ENCODE assay signal across 29 cellular contexts in the genomic region with DNA sequence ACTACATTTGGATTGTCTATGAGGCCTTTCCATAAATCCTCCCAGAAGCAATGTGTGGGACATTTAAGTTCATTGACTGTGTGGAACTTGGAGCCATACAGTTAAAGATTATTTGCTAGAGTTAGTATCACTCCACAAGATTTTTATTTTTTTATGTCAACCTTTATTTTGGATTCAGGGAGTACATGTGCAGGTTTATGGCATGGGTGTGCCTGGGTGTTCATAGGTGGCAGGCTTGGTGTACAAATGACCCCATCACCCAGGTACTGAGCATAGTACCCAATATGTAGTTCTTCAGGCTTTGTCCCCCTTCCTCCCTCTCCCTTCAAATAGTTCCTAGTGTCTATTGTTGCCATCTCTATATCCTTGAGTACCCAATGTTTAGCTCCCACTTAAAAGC.
"Had no signal": no experiment of that assay in that cellular context is flagged by ENCODE, and none has a peak within 500 bp of the region (broad histone marks: within the 10 kb centered on the region; RNA-seq: fewer than 3 reads in every experiment).

No MANE protein-coding gene starts in this region.

- DNase-seq: Karpas-422, Kasumi-1, MG63, MM.1S, MV-4-11, NCI-H1048, NCI-H1092, NCI-H1105, NCI-H1105 treated with DMSO at 0.1 percent for 48 hours, NCI-H1417 treated with DMSO at 0.1 percent for 48 hours, NCI-H1436, NCI-H1436 treated with DMSO at 0.1 percent for 48 hours, NCI-H146, NCI-H1694, NCI-H1694 treated with DMSO at 0.1 percent for 48 hours, NCI-H187, NCI-H187 treated with DMSO at 0.1 percent for 48 hours, NCI-H1930, NCI-H2029, NCI-H2081, NCI-H2081 treated with DMSO at 0.1 percent for 48 hours, NCI-H2107, NCI-H2171, NCI-H2227 treated with DMSO at 0.1 percent for 48 hours, NCI-H226, NCI-H446, NCI-H446 treated with DMSO at 0.1 percent for 48 hours, NCI-H510A, NCI-H510A treated with DMSO at 0.1 percent for 48 hours had no signal

- H3K36me3 ChIP-seq: MG63 had no signal

- H3K4me3 ChIP-seq: MG63 had no signal

- H3K9me3 ChIP-seq: MG63 had no signal
